8 cellular contexts compared by ENCODE assay signal in the genomic region with DNA sequence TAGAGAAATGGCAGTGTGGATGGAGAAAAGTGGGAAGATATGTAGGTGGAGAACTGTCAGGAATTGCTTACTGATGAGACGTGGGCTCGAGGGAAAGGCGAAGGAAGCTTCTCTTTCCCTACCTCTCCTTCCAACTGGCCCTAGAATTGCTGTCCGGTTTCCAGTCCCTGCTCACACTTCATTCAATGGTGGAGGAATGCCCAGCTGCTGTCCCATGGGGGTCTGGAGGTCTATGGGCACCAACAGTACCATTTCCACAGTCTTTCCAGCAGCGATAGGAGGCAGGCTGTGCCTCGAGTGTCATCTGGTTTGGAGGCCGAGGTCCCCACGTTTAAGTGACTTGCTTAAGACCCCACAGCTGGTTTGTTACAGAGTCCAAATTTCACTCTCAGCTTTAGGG. TPM values are rescaled to one million over a fixed set of nuclear protein-coding genes. Genes with fewer than 3 reads are reported as not detected.
DNase-seq lines count a peak whose midpoint lies in the region; ATAC-seq and TF ChIP-seq lines count a peak whose summit lies in the region.

No MANE protein-coding gene starts in this region.

- peak overlapping the region; percentile 46 for H3K4me3 ChIP-seq in SJCRH30
- H3K4me3 ChIP-seq in epithelial cell of proximal tubule (ENCODE audit: low read depth, low read length): peak overlapping the region; percentile 43
- H3K4me3 ChIP-seq in parathyroid adenoma (ENCODE audit: low read depth, low read length): peak overlapping the region; percentile 53

- DNase-seq in D341Med (ENCODE audit: low spot score) (peak; percentile 36), SJCRH30 (peak in 1 of 2 experiments; percentile 8), epithelial cell of proximal tubule (ENCODE audit: low read depth) (no peak), NCI-H2029 (lab: John Stamatoyannopoulos, UW) (no peak), epidermal melanocyte (ENCODE audit: insufficient read length, low spot score) (no peak), NCI-H1105 (lab: John Stamatoyannopoulos, UW) (no peak)

- H3K9me3 ChIP-seq in SJCRH30 (replicated peaks) (no peaks in the 10 kb centered on the region), parathyroid adenoma (ENCODE audit: control insufficient read depth, low read length) (no peaks in the 10 kb centered on the region)

- ATAC-seq in GM21737 (IDR thresholded peaks at IDR 0.05; ENCODE audit: unreplicated experiment): no peak

- H3K79me2 ChIP-seq in parathyroid adenoma: no peaks in the 10 kb centered on the region

- H2AFZ ChIP-seq in parathyroid adenoma: peak overlapping the region; percentile 75

- H3K27me3 ChIP-seq in SJCRH30 (no peaks in the 10 kb centered on the region), parathyroid adenoma (ENCODE audit: control insufficient read depth, insufficient read depth, low read length) (no peaks in the 10 kb centered on the region)

- no peaks in the 10 kb centered on the region for H3K4me1 ChIP-seq in SJCRH30
- no peaks in the 10 kb centered on the region for H3K4me1 ChIP-seq in parathyroid adenoma

- no peaks in the 10 kb centered on the region for H3K36me3 ChIP-seq in SJCRH30
- H3K36me3 ChIP-seq in parathyroid adenoma (ENCODE audit: control insufficient read depth, insufficient read depth, low read length): no peaks in the 10 kb centered on the region

- TF ChIP-seq CTCF in epithelial cell of proximal tubule (conservative IDR thresholded peaks at IDR 0.05; ENCODE audit: low read depth, low read length): no peak
- no peak for TF ChIP-seq CTCF in parathyroid adenoma (IDR thresholded peaks at IDR 0.05)

- no peak overlapping the region for H3K9ac ChIP-seq in parathyroid adenoma

- peak overlapping the region; percentile 1; the same call in 1 of the 2 replicates for H3K27ac ChIP-seq in SJCRH30
- H3K27ac ChIP-seq in parathyroid adenoma: peak overlapping the region; percentile 77

- H3K4me2 ChIP-seq in parathyroid adenoma (ENCODE audit: low read length): peak overlapping the region; percentile 76

RNA-seq across cellular contexts. Expression of a gene that starts 31.5 kb away (rescaled TPM):
- not detected in 2 replicates for total RNA-seq in SJCRH30 (2014; rRNA removed; shearing (Covaris generic))
- 0.72 and 3.0 TPM in 2 replicates for total RNA-seq in epithelial cell of proximal tubule
